Comparison of ENCODE assay signal across 8 cellular contexts in genomic region chr5:141475625-141476131, GRCh38. TPM values are rescaled to one million over a fixed set of nuclear protein-coding genes. Genes with fewer than 3 reads are reported as not detected.
DNase-seq lines count a peak whose midpoint lies in the region; ATAC-seq and TF ChIP-seq lines count a peak whose summit lies in the region.

TSS of gene PCDHGC3 (plus strand) at chr5:141475966. CDS start at chr5:141476117, 151 bp downstream.

- peaks cover 52% of the 10 kb centered on the region for H3K27me3 Mint-ChIP-seq in activated CD8-positive, alpha-beta T cell treated with anti-CD3 and anti-CD28 coated beads for 36 hours

- H4K20me1 ChIP-seq in BLaER1 treated with 17β-estradiol and CSF1 and Interleukin-3, amounts not matched to agents 10 nM and 100 nM, result peaks cover 0 to 41% (median 39%) of the 10 kb centered on the region in 11 experiments; a peak in 18 of 22 replicates

- peaks cover 36 to 54% (median 44%) of the 10 kb centered on the region in 10 experiments for H3K4me1 ChIP-seq in BLaER1 treated with 17β-estradiol and CSF1 and Interleukin-3, amounts not matched to agents 10 nM and 100 nM
- peaks cover 11 to 14% of the 10 kb centered on the region in 2 donors for H3K4me1 ChIP-seq in esophagus (ENCODE audit: control insufficient read depth in 2 of 2, insufficient read depth in 2 of 2, low read length in 1 of 2)

- H3K4me3 Mint-ChIP-seq in activated CD8-positive, alpha-beta T cell treated with anti-CD3 and anti-CD28 coated beads for 36 hours, result peak within 1 kb of the TSS; percentile 77

- TF ChIP-seq CTCF in activated CD8-positive, alpha-beta T cell treated with anti-CD3 and anti-CD28 coated beads for 36 hours (IDR thresholded peaks at IDR 0.05), result peak; percentile 24

- intact Hi-C loops in activated CD8-positive, alpha-beta T cell treated with anti-CD3 and anti-CD28 coated beads for 36 hours (cut with micrococcal nuclease), result no loop called here

- H3K9me3 Mint-ChIP-seq in activated CD8-positive, alpha-beta T cell treated with anti-CD3 and anti-CD28 coated beads for 36 hours, result no peaks in the 10 kb centered on the region

- H3K27ac Mint-ChIP-seq in activated CD8-positive, alpha-beta T cell treated with anti-CD3 and anti-CD28 coated beads for 36 hours, result no peak within 1 kb of the TSS

- H3K9ac ChIP-seq in BLaER1 treated with 17β-estradiol and CSF1 and Interleukin-3, amounts not matched to agents 10 nM and 100 nM, result peak within 1 kb of the TSS; percentile 73 to 90 (median 84)

- H3K9me3 ChIP-seq in BLaER1 treated with 17β-estradiol and CSF1 and Interleukin-3, amounts not matched to agents 10 nM and 100 nM (replicated peaks in 1 of 11), result no peaks in the 10 kb centered on the region
- peaks cover 0 to 3% of the 10 kb centered on the region in 2 donors for H3K9me3 ChIP-seq in esophagus (ENCODE audit: control insufficient read depth in 2 of 2, insufficient read depth in 1 of 2, low read depth in 1 of 2, low read length in 1 of 2)

- 1% methylated on average over 28 of the region's 28 CpGs for WGBS in esophagus, 2 donors

- peak; percentile 57 for DNase-seq in NCI-H345 treated with DMSO at 0.1 percent for 48 hours (lab: John Stamatoyannopoulos, UW; ENCODE audit: unreplicated experiment)
- peak; percentile 69 for DNase-seq in activated CD8-positive, alpha-beta T cell treated with anti-CD3 and anti-CD28 coated beads for 36 hours
- peak; percentile 90 for DNase-seq in midbrain (lab: John Stamatoyannopoulos, UW)
- peak; percentile 63 for DNase-seq in stimulated activated naive CD8-positive, alpha-beta T cell treated with anti-CD3 and anti-CD28 coated beads, Interleukin-15, Interleukin-2, amounts not matched to agents 100 U/mL and 50 U/mL, for 24 hours

- peak within 1 kb of the TSS in 10 of 11 experiments; percentile 52 to 85 (median 79); a peak in 21 of 22 replicates for H3K27ac ChIP-seq in BLaER1 treated with 17β-estradiol and CSF1 and Interleukin-3, amounts not matched to agents 10 nM and 100 nM
- peak within 1 kb of the TSS; percentile 85 to 92 for H3K27ac ChIP-seq in esophagus (ENCODE audit: low read depth in 2 of 2, low read length in 1 of 2)

- H3K36me3 Mint-ChIP-seq in activated CD8-positive, alpha-beta T cell treated with anti-CD3 and anti-CD28 coated beads for 36 hours (ENCODE audit: low read depth), result no peaks in the 10 kb centered on the region

- H3K27me3 ChIP-seq in BLaER1 treated with 17β-estradiol and CSF1 and Interleukin-3, amounts not matched to agents 10 nM and 100 nM, result peaks cover 0 to 25% (median 11%) of the 10 kb centered on the region in 11 experiments; a peak in 8 of 22 replicates
- H3K27me3 ChIP-seq in esophagus (ENCODE audit: control insufficient read depth in 1 of 2, insufficient read depth in 2 of 2, low read length in 2 of 2), result no peaks in the 10 kb centered on the region

- CTCF ChIA-PET in activated CD8-positive, alpha-beta T cell treated with anti-CD3 and anti-CD28 coated beads for 36 hours (lab: Charles Lee), result interaction anchor here (0.6 to 4.7 kb wide), 13 partner anchors 10 to 106 kb away, joined by 3 to 28 read pairs (median 6); partner anchors contain the start of genes PCDHGA10, PCDHGA11, PCDHGB3 and PCDHGB5

- peak; percentile 97 for ATAC-seq in GM19025 (IDR thresholded peaks at IDR 0.05; ENCODE audit: low read depth, unreplicated experiment)
- peak; percentile 98 for ATAC-seq in HG03159 (IDR thresholded peaks at IDR 0.05; ENCODE audit: unreplicated experiment)
- peak; percentile 91 for ATAC-seq in activated CD8-positive, alpha-beta T cell treated with anti-CD3 and anti-CD28 coated beads for 36 hours
- peak; percentile 96 for ATAC-seq in stimulated activated naive CD8-positive, alpha-beta T cell treated with anti-CD3 and anti-CD28 coated beads, Interleukin-15, Interleukin-2, amounts not matched to agents 100 U/mL and 50 U/mL, for 24 hours

- POLR2A ChIA-PET in activated CD8-positive, alpha-beta T cell treated with anti-CD3 and anti-CD28 coated beads for 36 hours (lab: Charles Lee), result interaction anchor here (0.5 kb wide), 1 partner anchor 829 kb away, joined by 3 read pairs; no protein-coding TSS in a partner anchor

- H3K4me1 Mint-ChIP-seq in activated CD8-positive, alpha-beta T cell treated with anti-CD3 and anti-CD28 coated beads for 36 hours (ENCODE audit: low read depth), result peaks cover 25% of the 10 kb centered on the region

- peak within 1 kb of the TSS; percentile 89 to 99 (median 97) for H3K4me2 ChIP-seq in BLaER1 treated with 17β-estradiol and CSF1 and Interleukin-3, amounts not matched to agents 10 nM and 100 nM

- H3K36me3 ChIP-seq in BLaER1 treated with 17β-estradiol and CSF1 and Interleukin-3, amounts not matched to agents 10 nM and 100 nM, result peaks cover 0 to 39% (median 20%) of the 10 kb centered on the region in 11 experiments; a peak in 13 of 22 replicates
- H3K36me3 ChIP-seq in esophagus (ENCODE audit: control insufficient read depth in 2 of 2, insufficient read depth in 2 of 2, low read length in 1 of 2), result no peaks in the 10 kb centered on the region

- H3K4me3 ChIP-seq in BLaER1 treated with 17β-estradiol and CSF1 and Interleukin-3, amounts not matched to agents 10 nM and 100 nM, result peak within 1 kb of the TSS; percentile 67 to 87 (median 78)
- H3K4me3 ChIP-seq in esophagus (ENCODE audit: low read depth in 1 of 2, low read length in 2 of 2), result peak within 1 kb of the TSS; percentile 62 to 82

RNA-seq across cellular contexts. Expression of gene PCDHGC3, which starts in this region (rescaled TPM):
- not detected for total RNA-seq in activated CD8-positive, alpha-beta T cell treated with anti-CD3 and anti-CD28 coated beads for 36 hours
- 10 to 100 TPM; 25.8 to 32.1 TPM for polyA plus RNA-seq in esophagus

Comparison
In these comparisons a context has a peak if more than half of its experiments do, and no peak if none do; other contexts are left out.
1. Peak in every context shown above with its lines: DNase-seq, ATAC-seq, H3K4me3 ChIP-seq and H3K27ac ChIP-seq.
2. Peak in DNase-seq and ATAC-seq in activated CD8-positive, alpha-beta T cell treated with anti-CD3 and anti-CD28 coated beads for 36 hours; RNA of the gene not detected or under 1 TPM.